Comparison of ENCODE assay signal across 33 cellular contexts in genomic region chr7:140324714-140325113, GRCh38.
"Had no signal": no experiment of that assay in that cellular context is flagged by ENCODE, and none has a peak within 500 bp of the region (broad histone marks: within the 10 kb centered on the region; RNA-seq: fewer than 3 reads in every experiment).

No MANE protein-coding gene starts in this region.

- H3K4me3 ChIP-seq: adrenal gland, ascending aorta, body of pancreas, breast epithelium, cardiac muscle cell had no signal

- ATAC-seq: activated naive CD4-positive, alpha-beta T cell treated with anti-CD3 and anti-CD28 coated beads, Interleukin-2, amount 50 U/mL, for 72 hours; activated naive CD8-positive, alpha-beta T cell treated with anti-CD3 and anti-CD28 coated beads, Interleukin-2, amount 50 U/mL, for 24 hours; activated T-cell treated with anti-CD3 and anti-CD28 coated beads, Interleukin-2, amount 50 U/mL, for 4 hours; activated T-cell treated with anti-CD3 and anti-CD28 coated beads, Interleukin-2, amount 50 U/mL, for 72 hours; activated T-helper 17 cell treated with anti-CD3 and anti-CD28 coated beads, Interleukin-2, amount 50 U/mL, for 72 hours; body of pancreas had no signal

- H3K9me3 ChIP-seq: adrenal gland, ascending aorta, body of pancreas, breast epithelium had no signal

- H3K27me3 ChIP-seq: adrenal gland, ascending aorta, body of pancreas, brain microvascular endothelial cell, breast epithelium, cardiac muscle cell had no signal

- DNase-seq: activated effector memory CD4-positive, alpha-beta T cell treated with anti-CD3 and anti-CD28 coated beads, Interleukin-2, amount 50 U/mL, for 16 hours; activated effector memory CD4-positive, alpha-beta T cell treated with Interleukin-2 at 50 U/mL for 16 hours; activated gamma-delta T cell; activated gamma-delta T cell treated with Interleukin-2 at 50 U/mL for 16 hours; activated naive CD4-positive, alpha-beta T cell; activated naive CD4-positive, alpha-beta T cell treated with anti-CD3 and anti-CD28 coated beads for 36 hours; activated naive CD4-positive, alpha-beta T cell treated with anti-CD3 and anti-CD28 coated beads, Interleukin-2, amount 10 ng/mL, durations not matched to agents 7 days and 5 days; activated naive CD4-positive, alpha-beta T cell treated with anti-CD3 and anti-CD28 coated beads, Interleukin-2, amount 50 U/mL, for 16 hours; activated naive CD4-positive, alpha-beta T cell treated with Interleukin-2 at 50 U/mL for 16 hours; activated naive CD8-positive, alpha-beta T cell treated with anti-CD3 and anti-CD28 coated beads for 36 hours; activated naive CD8-positive, alpha-beta T cell treated with anti-CD3 and anti-CD28 coated beads, Interleukin-2, amount 10 ng/mL, durations not matched to agents 7 days and 5 days; activated naive CD8-positive, alpha-beta T cell treated with anti-CD3 and anti-CD28 coated beads, Interleukin-2, amount 50 U/mL, for 24 hours; activated T-cell treated with anti-CD3 and anti-CD28 coated beads, Interleukin-2, amount 50 U/mL, for 1 hour; activated T-cell treated with anti-CD3 and anti-CD28 coated beads, Interleukin-2, amount 50 U/mL, for 24 hours; activated T-cell treated with anti-CD3 and anti-CD28 coated beads, Interleukin-2, amount 50 U/mL, for 4 hours; activated T-cell treated with anti-CD3 and anti-CD28 coated beads, Interleukin-2, amount 50 U/mL, for 48 hours; activated T-cell treated with anti-CD3 and anti-CD28 coated beads, Interleukin-2, amount 50 U/mL, for 72 hours; adrenal gland; amniotic stem cell; amygdala; anterior cingulate cortex; body of pancreas; brain microvascular endothelial cell; caudate nucleus; central memory CD4-positive, alpha-beta T cell; cerebellar nuclear complex had no signal

- H3K36me3 ChIP-seq: adrenal gland, ascending aorta, brain microvascular endothelial cell, breast epithelium, cardiac muscle cell had no signal

- H3K27ac ChIP-seq: adrenal gland, ascending aorta, body of pancreas, brain microvascular endothelial cell, breast epithelium, cardiac muscle cell had no signal

- FAIRE-seq: astrocyte, bronchial epithelial cell had no signal
